Comparison of ENCODE assay signal across 8 cellular contexts in the genomic region with DNA sequence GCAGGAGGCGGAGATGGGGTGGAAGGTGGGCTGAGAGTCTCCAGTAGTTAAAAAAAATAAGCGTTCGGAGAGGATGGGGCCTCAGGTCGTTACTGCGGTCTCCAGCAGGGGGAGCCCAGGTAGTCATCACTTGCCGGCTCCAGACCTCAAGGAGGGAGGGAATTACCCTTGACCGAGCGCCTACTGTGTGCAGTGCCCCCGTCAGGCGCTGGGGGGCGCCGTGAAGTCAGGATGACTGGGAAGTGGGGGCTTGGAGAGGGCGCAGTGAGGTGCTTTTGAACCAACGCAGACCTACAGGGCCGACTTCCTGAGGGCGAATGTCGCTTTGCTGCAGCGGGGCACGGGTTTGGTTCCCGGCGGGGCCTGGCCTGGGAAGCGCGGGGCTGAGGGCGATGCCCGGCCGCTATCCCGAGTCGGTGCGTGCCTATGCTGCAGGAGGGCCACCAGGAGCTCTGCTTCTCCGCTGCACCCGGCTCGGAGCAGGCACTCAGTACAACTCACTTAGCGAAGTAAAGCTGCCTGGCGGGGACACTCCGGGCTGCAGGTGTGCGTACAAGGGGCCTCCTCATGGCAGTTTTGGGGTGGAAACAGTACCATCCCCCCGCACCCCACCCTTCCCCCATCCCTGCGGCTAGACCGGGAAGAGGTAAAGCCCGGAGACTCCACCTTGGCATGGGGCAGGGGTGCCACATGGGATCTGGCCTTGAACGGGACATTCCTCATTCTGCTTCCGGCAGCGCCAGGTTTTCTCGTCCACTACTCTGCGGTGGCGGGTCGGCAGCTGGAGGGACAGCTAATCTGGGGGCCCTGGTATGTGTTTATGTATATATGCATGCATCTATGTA.
DNase-seq lines count a peak whose midpoint lies in the region; ATAC-seq and TF ChIP-seq lines count a peak whose summit lies in the region.

No MANE protein-coding gene starts in this region.

- peaks cover 10% of the 10 kb centered on the region for H3K4me1 Mint-ChIP-seq in activated CD4-positive, alpha-beta memory T cell treated with anti-CD3 and anti-CD28 coated beads, Interleukin-2, amount 10 ng/mL, durations not matched to agents 7 days and 5 days
- H3K4me1 Mint-ChIP-seq in endodermal cell, result peaks cover under 1% of the 10 kb centered on the region
- peaks cover 8 to 12% (median 10%) of the 10 kb centered on the region in 4 donors for H3K4me1 Mint-ChIP-seq in naive thymus-derived CD8-positive, alpha-beta T cell
- H3K4me1 Mint-ChIP-seq in stimulated activated naive CD8-positive, alpha-beta T cell treated with anti-CD3 and anti-CD28 coated beads, Interleukin-15, amount 100 ng/mL, for 72 hours, result peaks cover 11% of the 10 kb centered on the region

- TF ChIP-seq CTCF in C4-2B (conservative IDR thresholded peaks at IDR 0.05) (peak; percentile 99), endodermal cell (conservative IDR thresholded peaks at IDR 0.05) (peak; percentile 99)

- peaks cover 77% of the 10 kb centered on the region for H3K27me3 Mint-ChIP-seq in activated CD4-positive, alpha-beta memory T cell treated with anti-CD3 and anti-CD28 coated beads, Interleukin-2, amount 10 ng/mL, durations not matched to agents 7 days and 5 days
- peaks cover 99% of the 10 kb centered on the region for H3K27me3 Mint-ChIP-seq in endodermal cell (ENCODE audit: insufficient read depth)
- peaks cover 43 to 100% (median 79%) of the 10 kb centered on the region in 5 donors for H3K27me3 Mint-ChIP-seq in naive thymus-derived CD8-positive, alpha-beta T cell
- peaks cover 100% of the 10 kb centered on the region for H3K27me3 Mint-ChIP-seq in stimulated activated naive CD8-positive, alpha-beta T cell treated with anti-CD3 and anti-CD28 coated beads, Interleukin-15, amount 100 ng/mL, for 72 hours

- no peaks in the 10 kb centered on the region for H3K9me3 Mint-ChIP-seq in activated CD4-positive, alpha-beta memory T cell treated with anti-CD3 and anti-CD28 coated beads, Interleukin-2, amount 10 ng/mL, durations not matched to agents 7 days and 5 days
- no peaks in the 10 kb centered on the region for H3K9me3 Mint-ChIP-seq in endodermal cell
- H3K9me3 Mint-ChIP-seq in naive thymus-derived CD8-positive, alpha-beta T cell, result peaks cover 0 to 2% (median 0%) of the 10 kb centered on the region in 9 donors
- H3K9me3 Mint-ChIP-seq in stimulated activated naive CD8-positive, alpha-beta T cell treated with anti-CD3 and anti-CD28 coated beads, Interleukin-15, amount 100 ng/mL, for 72 hours, result no peaks in the 10 kb centered on the region

- H3K27ac ChIP-seq in C4-2B, result no peak overlapping the region
- H3K27ac ChIP-seq in endodermal cell (ENCODE audit: low read depth, low read length), result no peak overlapping the region

- no peak overlapping the region for H3K9ac ChIP-seq in endodermal cell (ENCODE audit: extremely low read depth, low read length, poor library complexity, severe bottlenecking)

- H3K36me3 ChIP-seq in endodermal cell (ENCODE audit: control insufficient read depth, insufficient read depth, low read length), result no peaks in the 10 kb centered on the region

- CTCF ChIA-PET in activated CD4-positive, alpha-beta memory T cell treated with anti-CD3 and anti-CD28 coated beads, Interleukin-2, amount 10 ng/mL, durations not matched to agents 7 days and 5 days (lab: Charles Lee), result interaction anchor here (0.7 to 3.9 kb wide), 3 partner anchors 13 to 58 kb away, joined by 3 to 12 read pairs (median 3); no protein-coding TSS in a partner anchor

- H3K4me3 ChIP-seq in endodermal cell (ENCODE audit: low read length), result no peak overlapping the region

- H3K4me1 ChIP-seq in endodermal cell (ENCODE audit: control insufficient read depth, insufficient read depth, low read length), result no peaks in the 10 kb centered on the region

- DNase-seq in NCI-H82 (lab: John Stamatoyannopoulos, UW) (peak; percentile 95), endodermal cell (peak; percentile 99)
- peak; percentile 82 for DNase-seq in activated CD4-positive, alpha-beta memory T cell treated with anti-CD3 and anti-CD28 coated beads, Interleukin-2, amount 10 ng/mL, durations not matched to agents 7 days and 5 days
- DNase-seq in naive thymus-derived CD8-positive, alpha-beta T cell, result peak in 9 of 10 donors; percentile 34 to 67 (median 43)
- peak; percentile 82 to 88 for DNase-seq in stimulated activated naive CD8-positive, alpha-beta T cell treated with anti-CD3 and anti-CD28 coated beads, Interleukin-15, amount 100 ng/mL, for 72 hours

- no peaks in the 10 kb centered on the region for H3K9me3 ChIP-seq in endodermal cell (ENCODE audit: control insufficient read depth, low read length)

- peaks cover 99% of the 10 kb centered on the region for H3K27me3 ChIP-seq in endodermal cell (ENCODE audit: control insufficient read depth, insufficient read depth, low read length, poor library complexity, severe bottlenecking)

- POLR2A ChIA-PET in activated CD4-positive, alpha-beta memory T cell treated with anti-CD3 and anti-CD28 coated beads, Interleukin-2, amount 10 ng/mL, durations not matched to agents 7 days and 5 days (lab: Charles Lee), result interaction anchor here (1.6 kb wide), 1 partner anchor 58 kb away, joined by 3 read pairs; no protein-coding TSS in a partner anchor
- POLR2A ChIA-PET in naive thymus-derived CD8-positive, alpha-beta T cell (lab: Charles Lee), result interaction anchor here (0.7 kb wide), 1 partner anchor 386 kb away, joined by 3 read pairs; no protein-coding TSS in a partner anchor

- 32 to 41% methylated on average over 21 to 47 of the region's 47 CpGs for WGBS in endodermal cell (ENCODE audit: insufficient coverage in 1 of 2, insufficient read length in 1 of 2), 2 experiments

- peak; percentile 87 for ATAC-seq in GM19043 (IDR thresholded peaks at IDR 0.05; ENCODE audit: low read depth, unreplicated experiment)
- peak; percentile 77 for ATAC-seq in HG03280 (IDR thresholded peaks at IDR 0.05; ENCODE audit: unreplicated experiment)
- ATAC-seq in naive thymus-derived CD8-positive, alpha-beta T cell, result peak; percentile 66 to 78
- ATAC-seq in stimulated activated naive CD8-positive, alpha-beta T cell treated with anti-CD3 and anti-CD28 coated beads, Interleukin-15, amount 100 ng/mL, for 72 hours, result peak; percentile 89

- no peak overlapping the region for H3K4me3 Mint-ChIP-seq in activated CD4-positive, alpha-beta memory T cell treated with anti-CD3 and anti-CD28 coated beads, Interleukin-2, amount 10 ng/mL, durations not matched to agents 7 days and 5 days
- H3K4me3 Mint-ChIP-seq in endodermal cell, result no peak overlapping the region
- peak overlapping the region in 4 of 10 donors; percentile 33 to 57 (median 51) for H3K4me3 Mint-ChIP-seq in naive thymus-derived CD8-positive, alpha-beta T cell
- peak overlapping the region in 1 of 2 donors; percentile 8 for H3K4me3 Mint-ChIP-seq in stimulated activated naive CD8-positive, alpha-beta T cell treated with anti-CD3 and anti-CD28 coated beads, Interleukin-15, amount 100 ng/mL, for 72 hours

- no peak overlapping the region for H3K27ac Mint-ChIP-seq in activated CD4-positive, alpha-beta memory T cell treated with anti-CD3 and anti-CD28 coated beads, Interleukin-2, amount 10 ng/mL, durations not matched to agents 7 days and 5 days
- no peak overlapping the region for H3K27ac Mint-ChIP-seq in endodermal cell
- H3K27ac Mint-ChIP-seq in naive thymus-derived CD8-positive, alpha-beta T cell, result peak overlapping the region in 1 of 10 donors; percentile 34
- H3K27ac Mint-ChIP-seq in stimulated activated naive CD8-positive, alpha-beta T cell treated with anti-CD3 and anti-CD28 coated beads, Interleukin-15, amount 100 ng/mL, for 72 hours, result no peak overlapping the region

- H3K36me3 Mint-ChIP-seq in activated CD4-positive, alpha-beta memory T cell treated with anti-CD3 and anti-CD28 coated beads, Interleukin-2, amount 10 ng/mL, durations not matched to agents 7 days and 5 days (ENCODE audit: low read depth), result no peaks in the 10 kb centered on the region
- H3K36me3 Mint-ChIP-seq in endodermal cell (ENCODE audit: low read depth), result no peaks in the 10 kb centered on the region
- H3K36me3 Mint-ChIP-seq in naive thymus-derived CD8-positive, alpha-beta T cell, result peaks cover 0 to 15% (median 4%) of the 10 kb centered on the region in 3 donors

Comparison
In these comparisons a context has a peak if more than half of its experiments do, and no peak if none do; other contexts are left out.
1. DNase-seq: peak in every context shown above with its lines; median percentile 99 in endodermal cell; 95 in NCI-H82; 85 in stimulated activated naive CD8-positive, alpha-beta T cell treated with anti-CD3 and anti-CD28 coated beads, Interleukin-15, amount 100 ng/mL, for 72 hours; 82 in activated CD4-positive, alpha-beta memory T cell treated with anti-CD3 and anti-CD28 coated beads, Interleukin-2, amount 10 ng/mL, durations not matched to agents 7 days and 5 days; 43 in naive thymus-derived CD8-positive, alpha-beta T cell.